ENCODE assay signal across 29 cellular contexts in genomic region chr13:113062691-113063090, GRCh38. TPM values are rescaled to one million over a fixed set of nuclear protein-coding genes. Genes with fewer than 3 reads are reported as not detected.
"Had no signal": no experiment of that assay in that cellular context is flagged by ENCODE, and none has a peak within 500 bp of the region (broad histone marks: within the 10 kb centered on the region; RNA-seq: fewer than 3 reads in every experiment).

No MANE protein-coding gene starts in this region.

- H3K36me3 ChIP-seq: brain microvascular endothelial cell, SJCRH30 had no signal

- H3K27me3 ChIP-seq: SJCRH30 had no signal

- H3K27ac ChIP-seq: brain microvascular endothelial cell, SJCRH30 had no signal

- H3K4me1 ChIP-seq: SJCRH30 had no signal

- ATAC-seq: activated T-cell treated with anti-CD3 and anti-CD28 coated beads, Interleukin-2, amount 50 U/mL, for 4 hours had no signal

- H3K4me3 ChIP-seq: SJCRH30 had no signal

- H3K9me3 ChIP-seq: SJCRH30, SK-N-SH had no signal

- DNase-seq: activated B cell treated with CpG ODN at 0.5 μM for 24 hours; activated CD4-positive, alpha-beta memory T cell treated with anti-CD3 and anti-CD28 coated beads for 36 hours; activated CD4-positive, alpha-beta T cell treated with anti-CD3 and anti-CD28 coated beads for 1 hour; activated CD4-positive, alpha-beta T cell treated with anti-CD3 and anti-CD28 coated beads, Interleukin-2, amount 10 ng/mL, durations not matched to agents 7 days and 5 days; activated CD8-positive, alpha-beta memory T cell treated with anti-CD3 and anti-CD28 coated beads for 24 hours; activated effector memory CD4-positive, alpha-beta T cell treated with anti-CD3 and anti-CD28 coated beads, Interleukin-2, amount 50 U/mL, for 16 hours; activated naive CD4-positive, alpha-beta T cell treated with Interleukin-2 at 50 U/mL for 16 hours; activated T-cell treated with anti-CD3 and anti-CD28 coated beads, Interleukin-2, amount 50 U/mL, for 4 hours; amygdala; brain microvascular endothelial cell; KG1; MV-4-11; NCI-H1092 treated with DMSO at 0.1 percent for 48 hours; NCI-H1417 treated with DMSO at 0.1 percent for 48 hours; NCI-H1694; NCI-H2029; NCI-H2107; NCI-H2171 treated with DMSO at 0.1 percent for 48 hours; NCI-H226; NCI-H510A; NCI-H526 treated with DMSO at 0.1 percent for 48 hours; NCI-H82; SK-N-SH; T-helper 9 cell had no signal

RNA-seq across cellular contexts. Expression of gene F7, which starts 42.9 kb away (rescaled TPM):
- total RNA-seq: activated B cell treated with CpG ODN at 0.5 μM for 24 hours; activated CD4-positive, alpha-beta T cell treated with anti-CD3 and anti-CD28 coated beads, Interleukin-2, amount 10 ng/mL, durations not matched to agents 7 days and 5 days; MCF 10A; OCI-LY7; RPMI7951; SJCRH30 had no signal
- polyA plus RNA-seq: IgD-negative memory B cell, SK-N-SH had no signal

RNA-seq across cellular contexts. Expression of gene F10, which starts 59.9 kb away (rescaled TPM):
- total RNA-seq: activated B cell treated with CpG ODN at 0.5 μM for 24 hours; activated CD4-positive, alpha-beta memory T cell treated with anti-CD3 and anti-CD28 coated beads for 36 hours; activated CD4-positive, alpha-beta T cell treated with anti-CD3 and anti-CD28 coated beads, Interleukin-2, amount 10 ng/mL, durations not matched to agents 7 days and 5 days; activated T-cell treated with anti-CD3 and anti-CD28 coated beads, Interleukin-2, amount 50 U/mL, for 4 hours; MCF 10A; OCI-LY7; RPMI7951 had no signal
- polyA plus RNA-seq: IgD-negative memory B cell had no signal
